9 cellular contexts compared by ENCODE assay signal in the genomic region with DNA sequence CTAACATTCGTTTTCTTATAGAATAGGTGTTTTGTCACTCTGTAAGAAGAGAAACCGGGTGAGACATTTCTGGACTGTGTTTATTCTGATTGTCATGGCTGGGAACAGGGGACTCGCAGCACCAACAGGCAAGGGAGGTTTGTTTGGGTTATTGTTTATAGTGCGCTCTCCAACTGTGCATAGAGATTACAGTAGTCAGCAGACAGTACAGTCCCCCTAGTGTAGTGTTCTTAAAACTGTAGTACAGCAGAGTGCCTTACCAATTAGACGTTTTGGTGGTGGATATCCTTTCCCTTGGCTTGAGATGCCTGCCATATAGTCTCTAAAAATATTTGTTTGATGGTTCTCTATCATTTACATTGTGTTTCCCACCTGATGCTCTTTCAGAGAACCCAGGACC. TPM values are rescaled to one million over a fixed set of nuclear protein-coding genes. Genes with fewer than 3 reads are reported as not detected.
DNase-seq lines count a peak whose midpoint lies in the region; ATAC-seq, FAIRE-seq and TF ChIP-seq lines count a peak whose summit lies in the region.
"Had no signal": no experiment of that assay in that cellular context is flagged by ENCODE, and none has a peak within 500 bp of the region (broad histone marks: within the 10 kb centered on the region; RNA-seq: fewer than 3 reads in every experiment).

No MANE protein-coding gene starts in this region.

- H3K9ac ChIP-seq in HepG2 (ENCODE audit: insufficient read depth, low read depth, low read length) = no peak overlapping the region

- TF ChIP-seq CTCF in HepG2 (CRISPR knock-in tag; IDR thresholded peaks at IDR 0.05) (no peak), right lobe of liver (IDR thresholded peaks at IDR 0.05) (no peak), fibroblast of villous mesenchyme (IDR thresholded peaks at IDR 0.05; ENCODE audit: insufficient read depth, low read depth, low read length) (no peak), type B pancreatic cell (conservative IDR thresholded peaks at IDR 0.05) (no peak)

- POLR2A ChIA-PET in HepG2 (lab: Yijun Ruan, JAX) = no interaction called here

- peaks cover 60% of the 10 kb centered on the region for H3K27me3 Mint-ChIP-seq in type B pancreatic cell

- H3K27me3 ChIP-seq in HepG2 (ENCODE audit: control insufficient read depth in 1 of 2, insufficient read depth in 2 of 2, low read length in 2 of 2) (peaks cover 1 to 31% of the 10 kb centered on the region in 2 experiments; a peak in 4 of 5 replicates), right lobe of liver (peaks cover 0 to 9% of the 10 kb centered on the region in 2 donors)

- no peak for TF ChIP-seq EP300 in HepG2 (IDR thresholded peaks at IDR 0.05; ENCODE audit: low read depth in 2 of 2, low read length in 2 of 2)
- TF ChIP-seq EP300 in HepG2 (CRISPR knock-in tag; IDR thresholded peaks at IDR 0.05; ENCODE audit: borderline replicate concordance) = no peak

- no TSS peak for BruUV-seq in HepG2 (replicated peaks; lab: Mats Ljungman, UMichigan)

- H3K36me3 ChIP-seq in HepG2 (replicated peaks in 1 of 2; ENCODE audit: control insufficient read depth in 1 of 2, insufficient read depth in 2 of 2, low read length in 2 of 2) = no peaks in the 10 kb centered on the region
- no peaks in the 10 kb centered on the region for H3K36me3 ChIP-seq in right lobe of liver

- intact Hi-C loops in HepG2 (cut with micrococcal nuclease; ENCODE audit: unreplicated experiment) = no loop called here
- intact Hi-C loops in right lobe of liver (cut with DNase I) = loop anchor here (5.0 to 10.0 kb wide), 2 partner anchors 272 to 279 kb away; no protein-coding TSS in a partner anchor

- no peak overlapping the region for H3K27ac Mint-ChIP-seq in type B pancreatic cell

- no peaks in the 10 kb centered on the region for H3K79me2 ChIP-seq in HepG2 (ENCODE audit: insufficient read depth, low read length)

- H3K4me1 ChIP-seq in HepG2 (ENCODE audit: insufficient read depth, low read length) = 0 out of 2 replicates have a peak, but pooled peaks cover 5% of the 10 kb centered on the region
- peaks cover 0 to 4% (median 0%) of the 10 kb centered on the region in 4 donors for H3K4me1 ChIP-seq in right lobe of liver

- H3K36me3 Mint-ChIP-seq in type B pancreatic cell = no peaks in the 10 kb centered on the region

- no peaks in the 10 kb centered on the region for H4K20me1 ChIP-seq in HepG2 (ENCODE audit: insufficient read depth, low read length)

- no peak for FAIRE-seq in HepG2 (lab: Jason Lieb, UNC)

- TF ChIP-seq RAD21 in HepG2 (CRISPR knock-in tag; IDR thresholded peaks at IDR 0.05) = no peak

- H3K4me3 ChIP-seq in HepG2 (replicated peaks in 1 of 3; ENCODE audit: insufficient read depth in 1 of 3, low read depth in 2 of 3, low read length in 3 of 3) (no peak overlapping the region), right lobe of liver (no peak overlapping the region), fibroblast of villous mesenchyme (ENCODE audit: low read depth, low read length) (no peak overlapping the region)

- no peak overlapping the region for H3K4me2 ChIP-seq in HepG2 (ENCODE audit: low read depth, low read length)

- DNase-seq in HepG2 (ENCODE audit: low spot score) (no peak), right lobe of liver (no peak), NCI-H748 treated with DMSO at 0.1 percent for 48 hours (lab: John Stamatoyannopoulos, UW) (peak; percentile 17), fibroblast of villous mesenchyme (ENCODE audit: low read depth) (peak; percentile 27), type B pancreatic cell (ENCODE audit: extremely low spot score, unreplicated experiment) (no peak), kidney tubule cell (ENCODE audit: low spot score) (no peak)
- DNase-seq in NK-92 treated with Interleukin-12 subunit alpha and Interleukin-12 subunit beta, amount 100 ng/mL, for 24 hours (lab: John Stamatoyannopoulos, UW) = no peak

- 25% methylated on average over 4 of the region's 5 CpGs for WGBS in HepG2 (ENCODE audit: low lambda C conversion rate)
- 43% methylated on average over 5 of the region's 5 CpGs for WGBS in right lobe of liver (ENCODE audit: insufficient coverage, low coverage, low lambda C conversion rate, missing lambda C conversion rate)

- H3K27ac ChIP-seq in HepG2 (ENCODE audit: extremely low read length, insufficient read depth, low read length) (no peak overlapping the region), right lobe of liver (no peak overlapping the region)
- H3K27ac ChIP-seq: psoas muscle had no signal

- peak overlapping the region; percentile 99 for H3K4me3 Mint-ChIP-seq in type B pancreatic cell

- H3K9me3 ChIP-seq in HepG2 (ENCODE audit: low read length) (no peaks in the 10 kb centered on the region), right lobe of liver (no peaks in the 10 kb centered on the region)
- H3K9me3 ChIP-seq: psoas muscle had no signal

- CTCF ChIA-PET in HepG2 (lab: Yijun Ruan, JAX; ENCODE audit: low intra/inter-chr PET ratio, low total read pairs) = interaction anchor here (1.9 kb wide), 1 partner anchor 273 kb away, joined by 10 read pairs; no protein-coding TSS in a partner anchor

- peak; percentile 34; the same call in 2 of the 3 replicates for ATAC-seq in HepG2
- no peak for ATAC-seq in right lobe of liver
- no peak for ATAC-seq in GM21360 (IDR thresholded peaks at IDR 0.05; ENCODE audit: unreplicated experiment)

- H3K9me3 Mint-ChIP-seq in type B pancreatic cell = no peaks in the 10 kb centered on the region

- in situ Hi-C loops in HepG2 (cut with HindIII; ENCODE audit: extremely low pct_ligation_motif_present, low pct_unique_long_range_greater_than_20kb) = loop anchor here (5.0 kb wide), 1 partner anchor 272 kb away; no protein-coding TSS in a partner anchor

- no peak overlapping the region for H2AFZ ChIP-seq in HepG2 (ENCODE audit: low read length)

- TF ChIP-seq POLR2A in HepG2 (IDR thresholded peaks at IDR 0.05; ENCODE audit: insufficient read depth in 1 of 2, low read depth in 2 of 2, low read length in 2 of 2) (no peak), right lobe of liver (IDR thresholded peaks at IDR 0.05) (no peak)

- H3K4me1 Mint-ChIP-seq in type B pancreatic cell (ENCODE audit: unreplicated experiment) = peaks cover 28% of the 10 kb centered on the region

TF ChIP-seq in HepG2, 621 proteins besides CTCF, POLR2A, EP300 and RAD21 (continues in another document):
- TF ChIP-seq, protein P1, sequence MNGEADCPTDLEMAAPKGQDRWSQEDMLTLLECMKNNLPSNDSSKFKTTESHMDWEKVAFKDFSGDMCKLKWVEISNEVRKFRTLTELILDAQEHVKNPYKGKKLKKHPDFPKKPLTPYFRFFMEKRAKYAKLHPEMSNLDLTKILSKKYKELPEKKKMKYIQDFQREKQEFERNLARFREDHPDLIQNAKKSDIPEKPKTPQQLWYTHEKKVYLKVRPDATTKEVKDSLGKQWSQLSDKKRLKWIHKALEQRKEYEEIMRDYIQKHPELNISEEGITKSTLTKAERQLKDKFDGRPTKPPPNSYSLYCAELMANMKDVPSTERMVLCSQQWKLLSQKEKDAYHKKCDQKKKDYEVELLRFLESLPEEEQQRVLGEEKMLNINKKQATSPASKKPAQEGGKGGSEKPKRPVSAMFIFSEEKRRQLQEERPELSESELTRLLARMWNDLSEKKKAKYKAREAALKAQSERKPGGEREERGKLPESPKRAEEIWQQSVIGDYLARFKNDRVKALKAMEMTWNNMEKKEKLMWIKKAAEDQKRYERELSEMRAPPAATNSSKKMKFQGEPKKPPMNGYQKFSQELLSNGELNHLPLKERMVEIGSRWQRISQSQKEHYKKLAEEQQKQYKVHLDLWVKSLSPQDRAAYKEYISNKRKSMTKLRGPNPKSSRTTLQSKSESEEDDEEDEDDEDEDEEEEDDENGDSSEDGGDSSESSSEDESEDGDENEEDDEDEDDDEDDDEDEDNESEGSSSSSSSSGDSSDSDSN (CRISPR knock-in tag; IDR thresholded peaks at IDR 0.05) = no peak
- TF ChIP-seq CBFB (CRISPR knock-in tag; IDR thresholded peaks at IDR 0.05) (no peak), ZNF768 (CRISPR knock-in tag; IDR thresholded peaks at IDR 0.05) (no peak), KDM4B (CRISPR knock-in tag; IDR thresholded peaks at IDR 0.05) (no peak)

RNA-seq across cellular contexts. Expression of a gene that starts 0.8 kb away (rescaled TPM):
- total RNA-seq in HepG2 (2016; rRNA removed; fragmentation: Illumina TruSeq; extraction: Trizol) = 0.02 TPM in 1 of 2 replicates, not detected in the other
- total RNA-seq in HepG2 (2016; cell fraction: cytosol; rRNA removed; fragmentation: Illumina TruSeq; extraction: Trizol; ENCODE audit: low read depth) = 0.51 TPM in 1 of 2 replicates, not detected in the other
- total RNA-seq in HepG2 (2016; cell fraction: insoluble cytoplasmic fraction; rRNA removed; fragmentation: Illumina TruSeq; extraction: Trizol) = 0.06 TPM in 1 of 2 replicates, not detected in the other
- not detected in 2 replicates for total RNA-seq in HepG2 (2016; cell fraction: membrane; rRNA removed; fragmentation: Illumina TruSeq; extraction: Trizol)
- 0.09 TPM in 1 of 2 replicates, not detected in the other for total RNA-seq in HepG2 (2016; cell fraction: nucleus; rRNA removed; fragmentation: Illumina TruSeq; extraction: Trizol)
- polyA plus RNA-seq in HepG2 (2011; rRNA removed) = 0.03 and 0.08 TPM in 2 replicates
- polyA plus RNA-seq in HepG2 (2011; cell fraction: cytosol; rRNA removed) = under 0.01 TPM in 1 of 2 replicates, not detected in the other
- polyA plus RNA-seq in HepG2 (2011; cell fraction: nucleus; rRNA removed) = 0.07 TPM in 1 of 2 replicates, not detected in the other
- 0.01 TPM in 1 of 2 replicates, not detected in the other for polyA plus RNA-seq in HepG2 (2012)
- polyA plus RNA-seq in HepG2 (2016; cell fraction: cytosol; fragmentation: Illumina TruSeq; extraction: Trizol; ENCODE audit: low read depth) = not detected in 2 replicates
- polyA plus RNA-seq in HepG2 (2016; cell fraction: insoluble cytoplasmic fraction; fragmentation: Illumina TruSeq; extraction: Trizol; ENCODE audit: low read depth) = not detected in 2 replicates
- not detected in 2 replicates for polyA plus RNA-seq in HepG2 (2016; cell fraction: membrane; fragmentation: Illumina TruSeq; extraction: Trizol; ENCODE audit: low read depth)
- polyA plus RNA-seq in HepG2 (2016; cell fraction: nucleus; fragmentation: Illumina TruSeq; extraction: Trizol; ENCODE audit: insufficient read depth, low read depth) = 0.04 TPM in 1 of 2 replicates, not detected in the other
- polyA minus RNA-seq in HepG2 (2011; rRNA and poly(A)+ RNA removed; ENCODE audit: low replicate concordance) = not detected in 2 replicates
- not detected in 2 replicates for polyA minus RNA-seq in HepG2 (2011; cell fraction: cytosol; rRNA and poly(A)+ RNA removed)
- under 0.01 TPM in 1 of 2 replicates, not detected in the other for polyA minus RNA-seq in HepG2 (2011; cell fraction: nucleus; rRNA and poly(A)+ RNA removed)
- total RNA-seq in right lobe of liver = 1 to 10 TPM; 1.2 to 1.8 (median 1.5) TPM
- 12.2 and 16.4 TPM in 2 replicates for total RNA-seq in fibroblast of villous mesenchyme
- total RNA-seq in type B pancreatic cell (ENCODE audit: low replicate concordance) = 7.3 and 34.0 TPM in 2 replicates

Comparison
In these comparisons a context has a peak if more than half of its experiments do, and no peak if none do; other contexts are left out.
1. DNase-seq: peak in NCI-H748 treated with DMSO at 0.1 percent for 48 hours (single experiment) and fibroblast of villous mesenchyme (single experiment); none in HepG2 (single experiment), right lobe of liver (0 of 3), type B pancreatic cell (single experiment), NK-92 treated with Interleukin-12 subunit alpha and Interleukin-12 subunit beta, amount 100 ng/mL, for 24 hours (single experiment) and kidney tubule cell (single experiment).